11 cellular contexts compared by ENCODE assay signal in the genomic region with DNA sequence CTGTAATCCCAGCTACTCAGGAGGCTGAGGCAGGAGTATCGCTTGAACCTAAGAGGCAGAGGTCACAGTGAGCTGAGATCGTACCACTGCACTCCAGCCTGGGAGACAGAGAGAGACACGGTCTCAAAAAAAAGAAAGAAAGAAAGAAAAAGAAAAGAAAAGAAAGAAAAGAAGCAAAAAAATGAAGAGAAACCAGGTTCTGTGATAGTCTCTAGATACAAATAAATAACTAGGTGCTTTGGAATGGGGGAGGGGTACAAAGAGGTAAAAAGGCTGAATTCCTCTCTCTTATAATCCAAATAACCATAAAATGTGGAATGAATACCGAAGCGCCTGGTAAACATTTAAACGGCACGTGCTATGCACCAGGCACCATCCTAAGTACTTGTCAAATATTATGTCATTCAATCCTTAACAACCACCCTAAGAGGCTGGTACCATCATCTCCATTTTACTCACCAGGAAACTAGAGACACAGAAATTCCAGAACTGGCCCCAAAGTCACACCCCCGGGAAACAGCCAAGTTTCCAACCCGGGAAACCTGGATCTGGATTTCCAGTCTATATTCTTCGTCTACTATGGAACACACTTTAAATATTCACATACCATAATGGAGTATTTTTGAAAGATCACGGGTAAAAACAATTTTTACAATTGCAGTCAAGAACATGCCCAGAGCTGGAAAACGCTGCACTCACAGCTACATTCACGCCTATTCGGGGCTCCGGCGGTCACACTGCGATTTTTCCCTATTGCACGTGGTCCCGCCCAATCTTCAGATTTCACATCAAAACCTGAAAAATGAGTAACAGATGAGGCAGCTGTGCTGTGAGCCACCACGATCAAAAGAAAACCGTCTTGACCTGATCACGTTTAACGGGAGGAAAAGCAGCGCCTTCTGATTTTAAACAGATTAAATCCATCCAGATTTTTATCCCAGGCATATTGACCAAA. TPM values are rescaled to one million over a fixed set of nuclear protein-coding genes. Genes with fewer than 3 reads are reported as not detected.
DNase-seq lines count a peak whose midpoint lies in the region; ATAC-seq and TF ChIP-seq lines count a peak whose summit lies in the region.
"Had no signal": no experiment of that assay in that cellular context is flagged by ENCODE, and none has a peak within 500 bp of the region (broad histone marks: within the 10 kb centered on the region; RNA-seq: fewer than 3 reads in every experiment).

No MANE protein-coding gene starts in this region.

- peak; percentile 60 for DNase-seq in HCEC 1CT
- DNase-seq in SK-N-MC (ENCODE audit: low read depth, low spot score) = no peak
- no peak for DNase-seq in glutamatergic neuron
- DNase-seq in activated CD8-positive, alpha-beta memory T cell treated with anti-CD3 and anti-CD28 coated beads, Interleukin-2, amount 10 ng/mL, durations not matched to agents 7 days and 5 days = no peak
- no peak for DNase-seq in HPDE6-E6E7 (ENCODE audit: extremely low spot score)
- DNase-seq: midbrain; stimulated activated CD4-positive, alpha-beta T cell treated with anti-CD3 and anti-CD28 coated beads, Interleukin-15, amount 100 ng/mL, for 24 hours had no signal

- H3K36me3 ChIP-seq in SK-N-MC (ENCODE audit: insufficient read depth, low read length) (no peaks in the 10 kb centered on the region), skeletal muscle satellite cell (ENCODE audit: insufficient read depth, low read length) (no peaks in the 10 kb centered on the region)

- H3K4me1 ChIP-seq in skeletal muscle satellite cell (ENCODE audit: control insufficient read depth, insufficient read depth, low read length) = peaks cover 14% of the 10 kb centered on the region

- ATAC-seq in activated CD8-positive, alpha-beta memory T cell treated with anti-CD3 and anti-CD28 coated beads, Interleukin-2, amount 10 ng/mL, durations not matched to agents 7 days and 5 days = no peak
- no peak for ATAC-seq in HG03565 (IDR thresholded peaks at IDR 0.05; ENCODE audit: unreplicated experiment)
- no peak for ATAC-seq in HG02852 (IDR thresholded peaks at IDR 0.05; ENCODE audit: unreplicated experiment)

- H3K9me3 ChIP-seq in SK-N-MC (ENCODE audit: low read depth, low read length) (no peaks in the 10 kb centered on the region), skeletal muscle satellite cell (replicated peaks; ENCODE audit: low read length) (no peaks in the 10 kb centered on the region)

- H3K36me3 Mint-ChIP-seq in glutamatergic neuron (ENCODE audit: unreplicated experiment) = no peaks in the 10 kb centered on the region
- no peaks in the 10 kb centered on the region for H3K36me3 Mint-ChIP-seq in activated CD8-positive, alpha-beta memory T cell treated with anti-CD3 and anti-CD28 coated beads, Interleukin-2, amount 10 ng/mL, durations not matched to agents 7 days and 5 days

- H3K27me3 Mint-ChIP-seq in glutamatergic neuron (ENCODE audit: unreplicated experiment) = peaks cover 2% of the 10 kb centered on the region
- peaks cover 37% of the 10 kb centered on the region for H3K27me3 Mint-ChIP-seq in activated CD8-positive, alpha-beta memory T cell treated with anti-CD3 and anti-CD28 coated beads, Interleukin-2, amount 10 ng/mL, durations not matched to agents 7 days and 5 days

- peak overlapping the region; percentile 66 for H3K4me3 Mint-ChIP-seq in glutamatergic neuron (ENCODE audit: unreplicated experiment)
- H3K4me3 Mint-ChIP-seq in activated CD8-positive, alpha-beta memory T cell treated with anti-CD3 and anti-CD28 coated beads, Interleukin-2, amount 10 ng/mL, durations not matched to agents 7 days and 5 days = no peak overlapping the region

- H3K4me1 Mint-ChIP-seq in glutamatergic neuron (ENCODE audit: low read depth, unreplicated experiment) = peaks cover 48% of the 10 kb centered on the region
- H3K4me1 Mint-ChIP-seq in activated CD8-positive, alpha-beta memory T cell treated with anti-CD3 and anti-CD28 coated beads, Interleukin-2, amount 10 ng/mL, durations not matched to agents 7 days and 5 days = no peaks in the 10 kb centered on the region

- H3K9me3 Mint-ChIP-seq in glutamatergic neuron (ENCODE audit: unreplicated experiment) = peaks cover 2% of the 10 kb centered on the region
- H3K9me3 Mint-ChIP-seq in activated CD8-positive, alpha-beta memory T cell treated with anti-CD3 and anti-CD28 coated beads, Interleukin-2, amount 10 ng/mL, durations not matched to agents 7 days and 5 days (ENCODE audit: low read depth) = no peaks in the 10 kb centered on the region
- H3K9me3 Mint-ChIP-seq: stimulated activated naive CD8-positive, alpha-beta T cell treated with anti-CD3 and anti-CD28 coated beads, Interleukin-15, Interleukin-2, amounts not matched to agents 100 ng/mL and 50 ng/mL, for 24 hours had no signal

- no peak for TF ChIP-seq CTCF in glutamatergic neuron (IDR thresholded peaks at IDR 0.05; ENCODE audit: partially characterized antibody, unreplicated experiment)

- peak overlapping the region; percentile 83 for H3K27ac Mint-ChIP-seq in glutamatergic neuron (ENCODE audit: unreplicated experiment)
- H3K27ac Mint-ChIP-seq in activated CD8-positive, alpha-beta memory T cell treated with anti-CD3 and anti-CD28 coated beads, Interleukin-2, amount 10 ng/mL, durations not matched to agents 7 days and 5 days = no peak overlapping the region
- H3K27ac Mint-ChIP-seq: stimulated activated naive CD8-positive, alpha-beta T cell treated with anti-CD3 and anti-CD28 coated beads, Interleukin-15, Interleukin-2, amounts not matched to agents 100 ng/mL and 50 ng/mL, for 24 hours had no signal

- H3K4me2 ChIP-seq in skeletal muscle satellite cell (ENCODE audit: low read length) = peak overlapping the region; percentile 79

- H3K9ac ChIP-seq in SK-N-MC (ENCODE audit: insufficient read length) (peak overlapping the region; percentile 11), skeletal muscle satellite cell (ENCODE audit: low read depth, low read length) (peak overlapping the region; percentile 30)

- H3K4me3 ChIP-seq in SK-N-MC (peak overlapping the region; percentile 9; the same call in 1 of the 2 replicates), skeletal muscle satellite cell (ENCODE audit: low read length) (peak overlapping the region; percentile 58)

- peak overlapping the region; percentile 60; the same call in 1 of the 2 replicates for H3K27ac ChIP-seq in SK-N-MC

- H3K27me3 ChIP-seq in skeletal muscle satellite cell (ENCODE audit: control insufficient read depth, insufficient read depth, low read length) = peaks cover 11% of the 10 kb centered on the region

- CTCF ChIA-PET in activated CD8-positive, alpha-beta memory T cell treated with anti-CD3 and anti-CD28 coated beads, Interleukin-2, amount 10 ng/mL, durations not matched to agents 7 days and 5 days (lab: Charles Lee) = no interaction called here

RNA-seq across cellular contexts. Expression of a gene that starts 10.5 kb away (rescaled TPM):
- 177 TPM for total RNA-seq in glutamatergic neuron (ENCODE audit: unreplicated experiment)
- 1.0 and 3.3 TPM in 2 replicates for total RNA-seq in skeletal muscle satellite cell (2012; rRNA removed)
- total RNA-seq in activated CD8-positive, alpha-beta memory T cell treated with anti-CD3 and anti-CD28 coated beads, Interleukin-2, amount 10 ng/mL, durations not matched to agents 7 days and 5 days = under 1 TPM; 0.14 to 0.70 TPM

RNA-seq across cellular contexts. Expression of a gene that starts 27.8 kb away (rescaled TPM):
- 22.0 TPM for total RNA-seq in glutamatergic neuron (ENCODE audit: unreplicated experiment)
- total RNA-seq in skeletal muscle satellite cell (2012; rRNA removed) = 17.2 and 17.5 TPM in 2 replicates
- total RNA-seq in activated CD8-positive, alpha-beta memory T cell treated with anti-CD3 and anti-CD28 coated beads, Interleukin-2, amount 10 ng/mL, durations not matched to agents 7 days and 5 days = 10 to 100 TPM in 1 of 2 experiments, 1 to 10 TPM in 1; 9.7 to 12.5 TPM

Comparison
In these comparisons a context has a peak if more than half of its experiments do, and no peak if none do; other contexts are left out.
1. RNA of a gene that starts 10.5 kb away (total RNA-seq): 177 TPM in glutamatergic neuron (single experiment); 0.14 to 0.70 TPM in activated CD8-positive, alpha-beta memory T cell treated with anti-CD3 and anti-CD28 coated beads, Interleukin-2, amount 10 ng/mL, durations not matched to agents 7 days and 5 days; every median in the first group is over 100 times any median in the second.